12 cellular contexts compared by ENCODE assay signal in the genomic region with DNA sequence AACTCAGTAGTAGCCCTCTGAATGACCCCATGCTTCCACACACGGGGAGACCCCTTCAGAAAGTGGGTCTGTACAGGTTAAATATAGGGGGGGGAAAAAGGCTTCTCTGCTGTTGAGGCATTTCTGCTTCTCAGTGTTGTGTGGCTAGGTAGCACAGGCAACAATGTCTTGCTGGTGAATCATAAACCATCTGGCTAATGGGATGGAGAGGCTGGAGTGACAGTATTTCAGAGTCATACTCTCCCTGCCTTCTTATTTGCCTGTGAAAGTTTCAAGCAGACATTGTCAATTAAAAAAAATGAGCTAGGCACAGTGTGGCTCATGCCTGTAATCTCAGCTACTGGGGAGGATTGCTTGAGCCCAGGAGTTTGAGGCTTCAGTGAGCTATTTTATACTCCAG. TPM values are rescaled to one million over a fixed set of nuclear protein-coding genes. Genes with fewer than 3 reads are reported as not detected.
A peak's percentile ranks its signal among the peaks of the same experiment; 100 is the strongest.
DNase-seq lines count a peak whose midpoint lies in the region; ATAC-seq and TF ChIP-seq lines count a peak whose summit lies in the region.
"Had no signal": no experiment of that assay in that cellular context is flagged by ENCODE, and none has a peak within 500 bp of the region (broad histone marks: within the 10 kb centered on the region; RNA-seq: fewer than 3 reads in every experiment).

No MANE protein-coding gene starts in this region.

- no peak overlapping the region for H3K4me3 Mint-ChIP-seq in natural killer cell
- no peak overlapping the region for H3K4me3 Mint-ChIP-seq in natural killer cell treated with Interleukin-12 subunit alpha and Interleukin-12 subunit beta and Interleukin-15 and Interleukin-18, amount 100 ng/mL, for 72 hours

- TF ChIP-seq CTCF in natural killer cell (IDR thresholded peaks at IDR 0.05) (no peak), RWPE2 (IDR thresholded peaks at IDR 0.05; ENCODE audit: poor library complexity, severe bottlenecking) (no peak), fibroblast of villous mesenchyme (IDR thresholded peaks at IDR 0.05; ENCODE audit: insufficient read depth, low read depth, low read length) (no peak)

- peaks cover 6 to 11% of the 10 kb centered on the region in 2 donors for H3K4me1 Mint-ChIP-seq in natural killer cell
- H3K4me1 Mint-ChIP-seq in natural killer cell treated with Interleukin-12 subunit alpha and Interleukin-12 subunit beta and Interleukin-15 and Interleukin-18, amount 100 ng/mL, for 72 hours (ENCODE audit: low read depth in 2 of 2), result peaks cover 5 to 8% of the 10 kb centered on the region in 2 donors

- H3K27ac ChIP-seq in RWPE2 (ENCODE audit: poor library complexity, severe bottlenecking), result no peak overlapping the region
- H3K27ac ChIP-seq: psoas muscle had no signal

- peaks cover 34% of the 10 kb centered on the region for H3K36me3 ChIP-seq in RWPE2 (ENCODE audit: low read depth)

- H3K9me3 ChIP-seq in RWPE2 (ENCODE audit: severe bottlenecking), result no peaks in the 10 kb centered on the region

- ATAC-seq in natural killer cell (peak in 2 of 3 donors; percentile 12 to 17), RWPE2 (ENCODE audit: low read depth) (peak; percentile 65; the same call in 2 of the 3 replicates), GM18873 (IDR thresholded peaks at IDR 0.05; ENCODE audit: low FRiP score, unreplicated experiment) (no peak), sciatic nerve (no peak)
- no peak for ATAC-seq in natural killer cell treated with Interleukin-12 subunit alpha and Interleukin-12 subunit beta and Interleukin-15 and Interleukin-18, amount 100 ng/mL, for 72 hours
- ATAC-seq: left cardiac atrium had no signal

- H3K27ac Mint-ChIP-seq in natural killer cell, result peak overlapping the region; percentile 27 to 47
- H3K27ac Mint-ChIP-seq in natural killer cell treated with Interleukin-12 subunit alpha and Interleukin-12 subunit beta and Interleukin-15 and Interleukin-18, amount 100 ng/mL, for 72 hours, result no peak overlapping the region

- intact Hi-C loops in natural killer cell (cut with micrococcal nuclease) (no loop called here), sciatic nerve (cut with DNase I) (no loop called here)

- H3K4me3 ChIP-seq in RWPE2 (ENCODE audit: severe bottlenecking), result no peak overlapping the region
- H3K4me3 ChIP-seq in fibroblast of villous mesenchyme (ENCODE audit: low read depth, low read length), result no peak overlapping the region
- H3K4me3 ChIP-seq: psoas muscle had no signal

- no peaks in the 10 kb centered on the region for H3K27me3 ChIP-seq in RWPE2 (ENCODE audit: insufficient read depth, poor library complexity, severe bottlenecking)

- DNase-seq in natural killer cell, result no peak
- DNase-seq in natural killer cell treated with Interleukin-12 subunit alpha and Interleukin-12 subunit beta and Interleukin-15 and Interleukin-18, amount 100 ng/mL, for 72 hours (ENCODE audit: low spot score), result no peak
- DNase-seq in RWPE2 (ENCODE audit: low spot score), result no peak
- DNase-seq in fibroblast of villous mesenchyme (ENCODE audit: low read depth), result peak; percentile 23
- no peak for DNase-seq in cerebellar nuclear complex (lab: John Stamatoyannopoulos, UW)
- no peak for DNase-seq in UCSD-AML1 (lab: John Stamatoyannopoulos, UW; ENCODE audit: unreplicated experiment)
- no peak for DNase-seq in sciatic nerve (ENCODE audit: low spot score)
- DNase-seq: DMS53, left cardiac atrium, NCI-H187 treated with DMSO at 0.1 percent for 48 hours, psoas muscle had no signal

- H3K4me1 ChIP-seq in RWPE2 (ENCODE audit: insufficient read depth, poor library complexity, severe bottlenecking), result peaks cover 5% of the 10 kb centered on the region
- H3K4me1 ChIP-seq: psoas muscle had no signal

- H3K36me3 Mint-ChIP-seq in natural killer cell, result peaks cover 18% of the 10 kb centered on the region
- H3K36me3 Mint-ChIP-seq in natural killer cell treated with Interleukin-12 subunit alpha and Interleukin-12 subunit beta and Interleukin-15 and Interleukin-18, amount 100 ng/mL, for 72 hours, result peaks cover 23% of the 10 kb centered on the region

- H3K9me3 Mint-ChIP-seq in natural killer cell, result no peaks in the 10 kb centered on the region
- H3K9me3 Mint-ChIP-seq in natural killer cell treated with Interleukin-12 subunit alpha and Interleukin-12 subunit beta and Interleukin-15 and Interleukin-18, amount 100 ng/mL, for 72 hours, result no peaks in the 10 kb centered on the region

- no peaks in the 10 kb centered on the region for H3K27me3 Mint-ChIP-seq in natural killer cell (ENCODE audit: low read depth in 2 of 2)
- no peaks in the 10 kb centered on the region for H3K27me3 Mint-ChIP-seq in natural killer cell treated with Interleukin-12 subunit alpha and Interleukin-12 subunit beta and Interleukin-15 and Interleukin-18, amount 100 ng/mL, for 72 hours

RNA-seq across cellular contexts. Expression of a gene that starts 14.2 kb away (rescaled TPM):
- 1 to 10 TPM in 1 of 3 donors, under 1 TPM in 2; 0.33 to 2.3 (median 0.65) TPM for total RNA-seq in natural killer cell
- total RNA-seq in natural killer cell treated with Interleukin-12 subunit alpha and Interleukin-12 subunit beta and Interleukin-15 and Interleukin-18, amount 100 ng/mL, for 72 hours, result 1 to 10 TPM in 1 of 2 donors, under 1 TPM in 1; 0.45 to 1.5 TPM
- total RNA-seq in fibroblast of villous mesenchyme, result 1.3 and 2.3 TPM in 2 replicates
- 0.71 TPM for total RNA-seq in sciatic nerve

Comparison
In these comparisons a context has a peak if more than half of its experiments do, and no peak if none do; other contexts are left out.
1. ATAC-seq: peak in natural killer cell (2 of 3) and RWPE2 (single experiment); none in natural killer cell treated with Interleukin-12 subunit alpha and Interleukin-12 subunit beta and Interleukin-15 and Interleukin-18, amount 100 ng/mL, for 72 hours (0 of 2), GM18873 (single experiment) and sciatic nerve (single experiment).
2. H3K27ac Mint-ChIP-seq: peak in natural killer cell (2 of 2); none in natural killer cell treated with Interleukin-12 subunit alpha and Interleukin-12 subunit beta and Interleukin-15 and Interleukin-18, amount 100 ng/mL, for 72 hours (0 of 2).